In the genomic region with DNA sequence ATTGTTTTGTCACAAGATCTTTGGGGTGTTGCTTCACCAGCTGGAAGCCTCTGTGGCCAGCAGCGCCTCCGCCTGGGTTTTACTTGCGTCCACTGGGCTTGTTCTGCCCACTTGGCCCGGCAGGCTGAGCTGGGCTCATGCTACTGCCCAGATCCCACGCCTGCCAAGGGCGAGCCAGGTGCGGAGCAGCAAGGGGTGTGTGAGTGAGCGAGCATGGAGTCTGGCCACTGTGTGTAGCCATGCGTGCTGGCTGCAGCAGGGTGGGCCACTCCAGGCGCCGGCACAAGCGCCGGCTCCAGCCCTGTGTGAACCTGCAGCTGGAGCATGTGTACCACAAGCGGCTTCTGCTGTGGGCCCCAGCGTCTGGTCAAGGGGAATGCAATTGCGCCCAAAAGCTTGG, we compare ENCODE assay signal across 16 cellular contexts.
DNase-seq lines count a peak whose midpoint lies in the region; ATAC-seq and TF ChIP-seq lines count a peak whose summit lies in the region.
"Had no signal": no experiment of that assay in that cellular context is flagged by ENCODE, and none has a peak within 500 bp of the region (broad histone marks: within the 10 kb centered on the region; RNA-seq: fewer than 3 reads in every experiment).

No MANE protein-coding gene starts in this region.

- H3K27me3 Mint-ChIP-seq in H9 (ENCODE audit: low read depth): no peaks in the 10 kb centered on the region; the same call in none of the 2 replicates
- H3K27me3 Mint-ChIP-seq: B cell; CD4-positive, CD25-positive, alpha-beta regulatory T cell had no signal

- H2BK120ac ChIP-seq in H9 (ENCODE audit: low read depth, low read length, poor library complexity, severe bottlenecking): no peak overlapping the region
- no peak overlapping the region for H2BK120ac ChIP-seq in neuronal stem cell (ENCODE audit: low read depth, low read length)

- peak overlapping the region; percentile 29; the same call in 1 of the 2 replicates for H3K14ac ChIP-seq in H9 (ENCODE audit: insufficient read depth, low read length)
- H3K14ac ChIP-seq in neuronal stem cell (ENCODE audit: low read length): no peak overlapping the region

- TF ChIP-seq CTCF in H9 (conservative IDR thresholded peaks at IDR 0.05) (no peak), GM10266 (IDR thresholded peaks at IDR 0.05; ENCODE audit: control insufficient read depth, insufficient read depth, low read depth, missing control alignments) (no peak)

- no peak overlapping the region for H2BK20ac ChIP-seq in H9 (ENCODE audit: low read depth, low read length, poor library complexity, severe bottlenecking)

- no peak overlapping the region for H3K4me3 ChIP-seq in neuronal stem cell (ENCODE audit: low read length in 2 of 2)
- H3K4me3 ChIP-seq: BLaER1, GM12878, HAP-1 had no signal

- no peak overlapping the region for H2AK5ac ChIP-seq in H9 (ENCODE audit: insufficient read length, low read length)
- peak overlapping the region; percentile 3 for H2AK5ac ChIP-seq in neuronal stem cell (ENCODE audit: low read depth, low read length)

- no peak overlapping the region for H3K27ac Mint-ChIP-seq in H9
- no peak overlapping the region for H3K27ac Mint-ChIP-seq in stimulated activated effector memory CD8-positive, alpha-beta T cell treated with anti-CD3 and anti-CD28 coated beads, Interleukin-12 subunit alpha, Interleukin-12 subunit beta, amount 100 ng/mL, for 72 hours
- H3K27ac Mint-ChIP-seq: B cell; CD4-positive, CD25-positive, alpha-beta regulatory T cell; CD8-positive, alpha-beta T cell; HFFc6 had no signal

- no peaks in the 10 kb centered on the region for H4K20me1 ChIP-seq in H9 (ENCODE audit: control insufficient read depth, insufficient read depth, insufficient read length)
- H4K20me1 ChIP-seq: BLaER1 had no signal

- peaks cover 0 to 6% of the 10 kb centered on the region in 2 experiments; a peak in 3 of 4 replicates for H3K4me1 Mint-ChIP-seq in H9
- H3K4me1 Mint-ChIP-seq in stimulated activated effector memory CD8-positive, alpha-beta T cell treated with anti-CD3 and anti-CD28 coated beads, Interleukin-12 subunit alpha, Interleukin-12 subunit beta, amount 100 ng/mL, for 72 hours: no peaks in the 10 kb centered on the region
- H3K4me1 Mint-ChIP-seq: B cell; CD4-positive, CD25-positive, alpha-beta regulatory T cell had no signal

- H3K27me3 ChIP-seq in H9 (ENCODE audit: insufficient read depth, low read length) (no peaks in the 10 kb centered on the region), neuronal stem cell (ENCODE audit: control insufficient read depth in 3 of 3, insufficient read depth in 3 of 3, low read depth in 1 of 3, low read length in 3 of 3) (no peaks in the 10 kb centered on the region)
- H3K27me3 ChIP-seq: BLaER1 had no signal

- H2AFZ ChIP-seq in H9 (ENCODE audit: low read length) (no peak overlapping the region), neuronal stem cell (ENCODE audit: low read length) (no peak overlapping the region)

- no CpG with 5 or more reads among the region's 16 CpGs for WGBS in H9 (ENCODE audit: extremely low coverage, insufficient read length, low lambda C conversion rate)
- WGBS in neuronal stem cell (ENCODE audit: extremely low coverage in 2 of 2, insufficient read length in 2 of 2, insufficient replicate concordance in 1 of 2), 2 donors: no CpG with 5 or more reads among the region's 16 CpGs

- H4K8ac ChIP-seq in H9 (replicated peaks; ENCODE audit: insufficient read length, low read depth, low read length) (no peak overlapping the region), neuronal stem cell (ENCODE audit: low read depth, low read length) (no peak overlapping the region)

- DNase-seq in H9 (no peak), neuronal stem cell (ENCODE audit: low spot score) (no peak), GM10266 (ENCODE audit: extremely low spot score) (no peak), NCI-H2171 treated with DMSO at 0.1 percent for 48 hours (lab: John Stamatoyannopoulos, UW) (no peak), posterior vena cava (ENCODE audit: low spot score) (no peak)
- DNase-seq in stimulated activated effector memory CD8-positive, alpha-beta T cell treated with anti-CD3 and anti-CD28 coated beads, Interleukin-12 subunit alpha, Interleukin-12 subunit beta, amount 100 ng/mL, for 72 hours (ENCODE audit: low spot score in 2 of 2): no peak
- DNase-seq: Caco-2; CD4-positive, CD25-positive, alpha-beta regulatory T cell; CD8-positive, alpha-beta T cell; DMS153; HFFc6 had no signal

- no peaks in the 10 kb centered on the region for H3K4me1 ChIP-seq in H9 (ENCODE audit: insufficient read depth, low read length)
- peaks cover 0 to under 1% of the 10 kb centered on the region in 2 donors for H3K4me1 ChIP-seq in neuronal stem cell (ENCODE audit: control insufficient read depth in 2 of 2, insufficient read depth in 1 of 2, low read depth in 1 of 2, low read length in 2 of 2)
- H3K4me1 ChIP-seq: BLaER1, Caco-2, HAP-1 had no signal

- peaks cover 0 to 30% of the 10 kb centered on the region in 2 donors for H3K36me3 ChIP-seq in neuronal stem cell (replicated peaks in 1 of 2; ENCODE audit: control insufficient read depth in 2 of 2, insufficient read depth in 2 of 2, low read length in 2 of 2)
- H3K36me3 ChIP-seq: BLaER1, HAP-1 had no signal

- H2BK5ac ChIP-seq in H9 (ENCODE audit: insufficient read length, low read length) (no peak overlapping the region), neuronal stem cell (ENCODE audit: low read length) (no peak overlapping the region)

- H2BK15ac ChIP-seq in H9 (ENCODE audit: low read depth, low read length): no peak overlapping the region
- no peak overlapping the region for H2BK15ac ChIP-seq in neuronal stem cell (ENCODE audit: low read length)

- no peak overlapping the region for H3K27ac ChIP-seq in H9 (ENCODE audit: insufficient read length, low read depth, low read length)
- no peak overlapping the region for H3K27ac ChIP-seq in neuronal stem cell (replicated peaks; ENCODE audit: low read length)
- H3K27ac ChIP-seq: BLaER1, C4-2B had no signal

- H3K18ac ChIP-seq in H9 (ENCODE audit: insufficient read length, low read depth, low read length) (no peak overlapping the region), neuronal stem cell (ENCODE audit: low read length) (peak overlapping the region; percentile 73)

- 0 out of 5 replicates have a peak, but pooled peaks cover 0 to 2% of the 10 kb centered on the region in 2 experiments for H3K9me3 Mint-ChIP-seq in H9
- no peaks in the 10 kb centered on the region for H3K9me3 Mint-ChIP-seq in stimulated activated effector memory CD8-positive, alpha-beta T cell treated with anti-CD3 and anti-CD28 coated beads, Interleukin-12 subunit alpha, Interleukin-12 subunit beta, amount 100 ng/mL, for 72 hours
- H3K9me3 Mint-ChIP-seq: CD4-positive, CD25-positive, alpha-beta regulatory T cell; CD8-positive, alpha-beta T cell had no signal

- H3K9me3 ChIP-seq in H9 (ENCODE audit: control insufficient read depth, low read depth, low read length) (no peaks in the 10 kb centered on the region), neuronal stem cell (replicated peaks in 1 of 2; ENCODE audit: control insufficient read depth in 2 of 2, insufficient read depth in 1 of 2, low read depth in 1 of 2, low read length in 2 of 2) (peaks cover 0 to 7% of the 10 kb centered on the region in 2 donors)
- H3K9me3 ChIP-seq: BLaER1, Caco-2, HAP-1 had no signal

- intact Hi-C loops in posterior vena cava (cut with DNase I): no loop called here

- 0 out of 7 replicates have a peak, but pooled peaks cover 0 to 2% (median 0%) of the 10 kb centered on the region in 3 experiments for H3K36me3 Mint-ChIP-seq in H9 (ENCODE audit: insufficient read depth in 1 of 3, low read depth in 3 of 3)
- no peaks in the 10 kb centered on the region for H3K36me3 Mint-ChIP-seq in stimulated activated effector memory CD8-positive, alpha-beta T cell treated with anti-CD3 and anti-CD28 coated beads, Interleukin-12 subunit alpha, Interleukin-12 subunit beta, amount 100 ng/mL, for 72 hours
- H3K36me3 Mint-ChIP-seq: CD4-positive, CD25-positive, alpha-beta regulatory T cell; CD8-positive, alpha-beta T cell had no signal

- H2BK12ac ChIP-seq in H9 (ENCODE audit: insufficient read length, low read depth, low read length) (no peak overlapping the region), neuronal stem cell (ENCODE audit: low read length) (no peak overlapping the region)

- no peaks in the 10 kb centered on the region for H3K79me2 ChIP-seq in H9 (ENCODE audit: insufficient read depth, low read length)

- H3K56ac ChIP-seq in H9 (ENCODE audit: insufficient read length, low read depth, low read length): no peak overlapping the region

- H3K79me1 ChIP-seq in H9 (ENCODE audit: insufficient read depth, low read depth, low read length, poor library complexity, severe bottlenecking) (no peaks in the 10 kb centered on the region), neuronal stem cell (ENCODE audit: low read depth, low read length) (no peaks in the 10 kb centered on the region)

- no peaks in the 10 kb centered on the region for H3K23me2 ChIP-seq in H9 (ENCODE audit: insufficient read length, low read depth, low read length, poor library complexity, severe bottlenecking)

- H3K4ac ChIP-seq in H9 (ENCODE audit: low read depth, low read length): no peak overlapping the region
- H3K4ac ChIP-seq in neuronal stem cell (ENCODE audit: low read length): peak overlapping the region; percentile 14

- no peak overlapping the region for H3T11ph ChIP-seq in H9 (ENCODE audit: low read length)

- no peak overlapping the region for H3K23ac ChIP-seq in H9 (ENCODE audit: insufficient read length, low read depth, low read length)
- H3K23ac ChIP-seq in neuronal stem cell (ENCODE audit: low read depth, low read length, poor library complexity): no peak overlapping the region

- no peak overlapping the region for H3K9ac ChIP-seq in H9 (ENCODE audit: extremely low read depth, insufficient read length, low read length)
- no peak overlapping the region for H3K9ac ChIP-seq in neuronal stem cell (ENCODE audit: low read depth, low read length, poor library complexity)
- H3K9ac ChIP-seq: BLaER1 had no signal

- ATAC-seq in stimulated activated effector memory CD8-positive, alpha-beta T cell treated with anti-CD3 and anti-CD28 coated beads, Interleukin-12 subunit alpha, Interleukin-12 subunit beta, amount 100 ng/mL, for 72 hours: peak; percentile 21
- ATAC-seq: CD8-positive, alpha-beta T cell; GM12878 had no signal

- no peak overlapping the region for H3K4me3 Mint-ChIP-seq in H9
- no peak overlapping the region for H3K4me3 Mint-ChIP-seq in stimulated activated effector memory CD8-positive, alpha-beta T cell treated with anti-CD3 and anti-CD28 coated beads, Interleukin-12 subunit alpha, Interleukin-12 subunit beta, amount 100 ng/mL, for 72 hours
- H3K4me3 Mint-ChIP-seq: B cell; CD4-positive, CD25-positive, alpha-beta regulatory T cell; CD8-positive, alpha-beta T cell; HFFc6 had no signal

- no peak overlapping the region for H4K91ac ChIP-seq in H9 (ENCODE audit: insufficient read length, low read depth, low read length)
- H4K91ac ChIP-seq in neuronal stem cell (ENCODE audit: low read depth, low read length, poor library complexity): no peak overlapping the region

- no peak overlapping the region for H4K5ac ChIP-seq in H9 (ENCODE audit: insufficient read length, low read depth, low read length)

- H3K4me2 ChIP-seq in H9 (ENCODE audit: insufficient read depth, insufficient read length, low read length) (no peak overlapping the region), neuronal stem cell (ENCODE audit: insufficient read depth, low read length, poor library complexity, severe bottlenecking) (no peak overlapping the region)
- H3K4me2 ChIP-seq: BLaER1 had no signal
